13 cellular contexts compared by ENCODE assay signal in the genomic region with DNA sequence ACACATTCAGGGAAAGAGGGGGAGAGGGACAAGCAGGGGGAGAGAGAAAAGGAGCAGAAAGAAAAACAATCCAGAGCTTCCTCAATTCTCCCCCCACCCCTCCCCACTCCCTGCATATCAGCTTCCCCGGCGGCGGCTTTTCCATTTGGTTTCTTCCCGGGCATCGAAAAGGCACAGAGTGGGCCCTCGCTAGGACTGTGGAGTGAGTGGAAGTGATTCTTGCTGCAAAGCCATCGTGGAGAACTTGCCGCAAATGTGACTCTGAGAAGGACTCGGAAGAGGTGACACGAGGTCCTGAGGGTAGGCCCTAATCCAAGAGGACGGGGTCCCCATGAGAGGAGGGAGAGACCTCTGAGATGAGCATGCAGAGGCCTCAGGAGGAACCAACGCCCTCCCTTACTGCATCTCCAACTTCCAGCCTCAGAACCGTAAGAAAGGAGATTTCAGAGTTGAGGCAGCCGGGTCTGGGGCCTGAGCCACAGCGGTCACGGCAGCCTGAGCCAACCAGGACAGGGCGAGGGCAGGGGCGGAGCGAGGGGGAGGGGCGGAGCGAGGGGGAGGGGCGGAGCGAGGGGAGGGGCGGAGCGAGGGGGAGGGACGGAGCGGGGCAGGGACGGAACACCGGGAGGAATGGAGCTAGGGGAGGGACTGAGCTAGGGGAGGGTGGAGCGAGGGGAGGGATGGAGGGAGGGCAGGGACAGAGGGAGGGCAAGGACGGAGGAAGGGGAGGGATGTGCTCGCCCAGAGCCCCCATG. TPM values are rescaled to one million over a fixed set of nuclear protein-coding genes. Genes with fewer than 3 reads are reported as not detected.
DNase-seq lines count a peak whose midpoint lies in the region; ATAC-seq and TF ChIP-seq lines count a peak whose summit lies in the region.
"Had no signal": no experiment of that assay in that cellular context is flagged by ENCODE, and none has a peak within 500 bp of the region (broad histone marks: within the 10 kb centered on the region; RNA-seq: fewer than 3 reads in every experiment).

No MANE protein-coding gene starts in this region.

- intact Hi-C loops in right lobe of liver (cut with DNase I) = no loop called here

- WGBS in right lobe of liver (ENCODE audit: insufficient coverage, low coverage, low lambda C conversion rate, missing lambda C conversion rate) = 66% methylated on average over 28 of the region's 32 CpGs

- peaks cover 0 to 16% (median 0%) of the 10 kb centered on the region in 4 donors for H3K4me1 ChIP-seq in right lobe of liver

- TF ChIP-seq CTCF in fibroblast of the aortic adventitia (IDR thresholded peaks at IDR 0.05; ENCODE audit: insufficient read depth, low read length) (no peak), right lobe of liver (IDR thresholded peaks at IDR 0.05) (no peak), type B pancreatic cell (conservative IDR thresholded peaks at IDR 0.05) (no peak)

- H3K27ac ChIP-seq in right lobe of liver = peak overlapping the region in 1 of 3 donors; percentile 37
- H3K27ac ChIP-seq: PC-9 had no signal

- no peaks in the 10 kb centered on the region for H3K4me1 Mint-ChIP-seq in activated T-cell treated with anti-CD3 and anti-CD28 coated beads, Interleukin-2, amount 50 U/mL, for 4 hours (ENCODE audit: low read depth)
- H3K4me1 Mint-ChIP-seq in type B pancreatic cell (ENCODE audit: unreplicated experiment) = peaks cover 16% of the 10 kb centered on the region

- H3K4me3 ChIP-seq in fibroblast of the aortic adventitia (ENCODE audit: low read depth, low read length) (no peak overlapping the region), right lobe of liver (no peak overlapping the region)
- H3K4me3 ChIP-seq: PC-9 had no signal

- no peak overlapping the region for H3K4me3 Mint-ChIP-seq in activated T-cell treated with anti-CD3 and anti-CD28 coated beads, Interleukin-2, amount 50 U/mL, for 4 hours
- no peak overlapping the region for H3K4me3 Mint-ChIP-seq in type B pancreatic cell

- no peak for TF ChIP-seq POLR2A in right lobe of liver (IDR thresholded peaks at IDR 0.05)

- H3K36me3 Mint-ChIP-seq in activated T-cell treated with anti-CD3 and anti-CD28 coated beads, Interleukin-2, amount 50 U/mL, for 4 hours (ENCODE audit: insufficient read depth) = peaks cover 4% of the 10 kb centered on the region
- H3K36me3 Mint-ChIP-seq in type B pancreatic cell = peaks cover 20% of the 10 kb centered on the region

- ATAC-seq in activated T-cell treated with anti-CD3 and anti-CD28 coated beads, Interleukin-2, amount 50 U/mL, for 4 hours = no peak
- ATAC-seq in right lobe of liver = peak; percentile 72 to 80 (median 76)
- ATAC-seq in GM18868 (IDR thresholded peaks at IDR 0.05; ENCODE audit: unreplicated experiment) = no peak
- ATAC-seq: activated naive CD4-positive, alpha-beta T cell treated with anti-CD3 and anti-CD28 coated beads, Interleukin-2, amount 50 U/mL, for 72 hours had no signal

- peaks cover 10% of the 10 kb centered on the region for H3K27me3 Mint-ChIP-seq in activated T-cell treated with anti-CD3 and anti-CD28 coated beads, Interleukin-2, amount 50 U/mL, for 4 hours (ENCODE audit: low read depth)
- no peaks in the 10 kb centered on the region for H3K27me3 Mint-ChIP-seq in type B pancreatic cell

- no peak overlapping the region for H3K27ac Mint-ChIP-seq in type B pancreatic cell

- DNase-seq in activated T-cell treated with anti-CD3 and anti-CD28 coated beads, Interleukin-2, amount 50 U/mL, for 48 hours = peak; percentile 2 to 8
- DNase-seq in activated T-cell treated with anti-CD3 and anti-CD28 coated beads, Interleukin-2, amount 50 U/mL, for 4 hours = no peak
- peak; percentile 42 for DNase-seq in fibroblast of the aortic adventitia (ENCODE audit: low read depth)
- DNase-seq in right lobe of liver = peak; percentile 54 to 70 (median 60)
- DNase-seq in type B pancreatic cell (ENCODE audit: extremely low spot score, unreplicated experiment) = peak; percentile 48
- DNase-seq in NCI-H1694 (lab: John Stamatoyannopoulos, UW) = no peak
- no peak for DNase-seq in DMS 273 (lab: John Stamatoyannopoulos, UW; ENCODE audit: unreplicated experiment)
- DNase-seq: activated CD4-positive, alpha-beta T cell treated with anti-CD3 and anti-CD28 coated beads, Interleukin-2, amount 50 U/mL, for 4 hours; DMS53; NCI-H226; PC-9 had no signal

- no peaks in the 10 kb centered on the region for H3K27me3 ChIP-seq in right lobe of liver

- peaks cover 1% of the 10 kb centered on the region for H3K9me3 Mint-ChIP-seq in activated T-cell treated with anti-CD3 and anti-CD28 coated beads, Interleukin-2, amount 50 U/mL, for 4 hours
- H3K9me3 Mint-ChIP-seq in type B pancreatic cell = peaks cover 6% of the 10 kb centered on the region

- H3K36me3 ChIP-seq in right lobe of liver = peaks cover 0 to 9% (median 6%) of the 10 kb centered on the region in 4 donors

- H3K9me3 ChIP-seq in right lobe of liver = no peaks in the 10 kb centered on the region

RNA-seq across cellular contexts. Expression of a gene that starts 21.2 kb away (rescaled TPM):
- total RNA-seq in activated T-cell treated with anti-CD3 and anti-CD28 coated beads, Interleukin-2, amount 50 U/mL, for 4 hours = 1 to 10 TPM; 3.6 to 5.5 (median 5.0) TPM
- total RNA-seq in fibroblast of the aortic adventitia (ENCODE audit: low replicate concordance) (0.18 and 2.9 TPM in 2 replicates), right lobe of liver (100 to 1,000 TPM in 3 of 6 experiments, 10 to 100 TPM in 3; 67.3 to 183 (median 101) TPM), type B pancreatic cell (ENCODE audit: low replicate concordance) (0.76 and 6.8 TPM in 2 replicates)

Comparison
In these comparisons a context has a peak if more than half of its experiments do, and no peak if none do; other contexts are left out.
1. DNase-seq: peak in activated T-cell treated with anti-CD3 and anti-CD28 coated beads, Interleukin-2, amount 50 U/mL, for 48 hours (2 of 2), fibroblast of the aortic adventitia (single experiment), right lobe of liver (3 of 3) and type B pancreatic cell (single experiment); none in activated T-cell treated with anti-CD3 and anti-CD28 coated beads, Interleukin-2, amount 50 U/mL, for 4 hours (single experiment), NCI-H1694 (single experiment) and DMS 273 (single experiment).
2. ATAC-seq: peak in right lobe of liver (4 of 4); none in activated T-cell treated with anti-CD3 and anti-CD28 coated beads, Interleukin-2, amount 50 U/mL, for 4 hours (0 of 2) and GM18868 (single experiment).